In the genomic region with DNA sequence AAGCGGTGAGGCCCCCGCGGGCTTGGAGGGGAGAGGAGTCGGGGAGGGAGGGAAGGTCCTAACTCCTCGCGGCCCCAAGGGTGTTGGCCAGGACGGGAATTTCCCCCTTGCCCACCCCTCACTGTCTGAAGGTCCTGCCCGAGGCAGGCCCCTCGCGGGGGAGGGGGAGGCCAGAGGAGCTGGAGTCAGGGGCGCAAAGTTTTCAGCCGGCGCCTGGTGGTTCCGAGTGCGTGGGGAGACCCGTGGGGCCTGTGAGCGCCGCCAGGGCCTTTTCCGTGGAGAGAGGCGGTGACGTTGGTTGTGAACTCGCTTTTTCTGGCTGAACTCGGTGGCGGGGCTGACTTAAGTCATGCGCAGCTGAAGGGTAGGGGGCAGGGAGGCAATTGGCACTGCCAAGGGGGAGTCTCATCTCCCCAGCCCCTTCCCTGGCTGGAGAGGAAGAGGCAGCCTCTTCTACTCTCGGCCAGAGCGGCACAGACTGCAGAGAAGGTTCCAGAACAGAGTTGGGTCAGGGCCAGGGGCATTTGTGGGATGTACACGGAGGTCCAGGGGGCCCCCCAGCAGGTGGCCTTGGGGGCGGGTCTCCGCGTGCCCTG, we compare ENCODE assay signal across 13 cellular contexts. TPM values are rescaled to one million over a fixed set of nuclear protein-coding genes. Genes with fewer than 3 reads are reported as not detected.
DNase-seq lines count a peak whose midpoint lies in the region; ATAC-seq and TF ChIP-seq lines count a peak whose summit lies in the region.
"Had no signal": no experiment of that assay in that cellular context is flagged by ENCODE, and none has a peak within 500 bp of the region (broad histone marks: within the 10 kb centered on the region; RNA-seq: fewer than 3 reads in every experiment).

No MANE protein-coding gene starts in this region.

- H3K4me3 Mint-ChIP-seq in Caco-2 (ENCODE audit: unreplicated experiment): no peak overlapping the region
- H3K4me3 Mint-ChIP-seq in T-helper 2 cell treated with Interferon-gamma antibody and Interleukin-4, amounts not matched to agents 5 μg/mL and 100 μg/mL, for 36 hours: no peak overlapping the region

- DNase-seq in Caco-2: no peak
- DNase-seq in adrenal gland: peak in 5 of 7 donors; percentile 53 to 81 (median 64)
- peak; percentile 33 for DNase-seq in iPS-NIHi7 (ENCODE audit: extremely low spot score)
- peak; percentile 49 for DNase-seq in retina
- DNase-seq in T-helper 2 cell treated with Interferon-gamma antibody and Interleukin-4, amounts not matched to agents 5 μg/mL and 100 μg/mL, for 36 hours (ENCODE audit: low spot score): no peak
- DNase-seq in NCI-H2081 treated with DMSO at 0.1 percent for 48 hours (lab: John Stamatoyannopoulos, UW): no peak
- DNase-seq in SIG-M5 (lab: John Stamatoyannopoulos, UW): no peak
- DNase-seq: DMS79 treated with DMSO at 0.1 percent for 48 hours, NCI-H1092, RPMI8226 had no signal

- no peaks in the 10 kb centered on the region for H3K27me3 ChIP-seq in Caco-2 (replicated peaks; ENCODE audit: control insufficient read depth, insufficient read depth, low read length)
- no peaks in the 10 kb centered on the region for H3K27me3 ChIP-seq in adrenal gland

- H3K27ac ChIP-seq in adrenal gland: peak overlapping the region in 4 of 5 donors; percentile 25 to 89 (median 72)

- H3K27me3 Mint-ChIP-seq in Caco-2 (ENCODE audit: insufficient read depth, unreplicated experiment): no peaks in the 10 kb centered on the region
- H3K27me3 Mint-ChIP-seq in T-helper 2 cell treated with Interferon-gamma antibody and Interleukin-4, amounts not matched to agents 5 μg/mL and 100 μg/mL, for 36 hours (ENCODE audit: low read depth): peaks cover 16% of the 10 kb centered on the region

- peaks cover 8% of the 10 kb centered on the region for H3K36me3 Mint-ChIP-seq in Caco-2 (ENCODE audit: insufficient read depth, unreplicated experiment)
- H3K36me3 Mint-ChIP-seq in T-helper 2 cell treated with Interferon-gamma antibody and Interleukin-4, amounts not matched to agents 5 μg/mL and 100 μg/mL, for 36 hours (ENCODE audit: low read depth): no peaks in the 10 kb centered on the region

- no TSS peak for BruUV-seq in Caco-2 (replicated peaks; lab: Mats Ljungman, UMichigan)

- H3K27ac Mint-ChIP-seq in Caco-2 (ENCODE audit: unreplicated experiment): no peak overlapping the region
- no peak overlapping the region for H3K27ac Mint-ChIP-seq in T-helper 2 cell treated with Interferon-gamma antibody and Interleukin-4, amounts not matched to agents 5 μg/mL and 100 μg/mL, for 36 hours

- no peak for TF ChIP-seq POLR2A in adrenal gland (IDR thresholded peaks at IDR 0.05)

- no peaks in the 10 kb centered on the region for H3K9me3 ChIP-seq in Caco-2
- H3K9me3 ChIP-seq in adrenal gland (replicated peaks in 1 of 3): no peaks in the 10 kb centered on the region

- intact Hi-C loops in Caco-2 (cut with micrococcal nuclease; ENCODE audit: unreplicated experiment): no loop called here
- intact Hi-C loops in adrenal gland (cut with DNase I): no loop called here

- peak overlapping the region; percentile 13; the same call in 1 of the 2 replicates for H3K4me3 ChIP-seq in Caco-2 (ENCODE audit: low read depth, low read length)
- H3K4me3 ChIP-seq in adrenal gland: peak overlapping the region in 2 of 4 donors; percentile 19 to 68

- 20 to 33% (median 25%) methylated on average over 10 to 31 of the region's 31 CpGs for WGBS in adrenal gland, 4 donors

- CTCF ChIA-PET in Caco-2 (lab: Charles Lee): interaction anchor here (0.8 kb wide), 1 partner anchor 54 kb away, joined by 3 read pairs; no protein-coding TSS in a partner anchor

- no peaks in the 10 kb centered on the region for H3K4me1 Mint-ChIP-seq in Caco-2 (ENCODE audit: low read depth, unreplicated experiment)
- H3K4me1 Mint-ChIP-seq in T-helper 2 cell treated with Interferon-gamma antibody and Interleukin-4, amounts not matched to agents 5 μg/mL and 100 μg/mL, for 36 hours (ENCODE audit: low read depth): no peaks in the 10 kb centered on the region

- POLR2A ChIA-PET in Caco-2 (lab: Charles Lee): no interaction called here

- H3K4me1 ChIP-seq in Caco-2 (peaks cover 10% of the 10 kb centered on the region), adrenal gland (replicated peaks in 1 of 2) (peaks cover 22 to 29% of the 10 kb centered on the region in 2 donors)

- TF ChIP-seq CTCF in Caco-2 (IDR thresholded peaks at IDR 0.05; ENCODE audit: insufficient read depth in 1 of 2, low read depth in 1 of 2, low read length in 1 of 2, severe bottlenecking in 1 of 2, unreplicated experiment in 1 of 2) (no peak), adrenal gland (IDR thresholded peaks at IDR 0.05) (no peak)

- H3K36me3 ChIP-seq in Caco-2 (ENCODE audit: control insufficient read depth, insufficient read depth, low read length): no peaks in the 10 kb centered on the region
- no peaks in the 10 kb centered on the region for H3K36me3 ChIP-seq in adrenal gland (replicated peaks in 1 of 2)

- ATAC-seq in HG02610 (IDR thresholded peaks at IDR 0.05; ENCODE audit: unreplicated experiment): no peak

- H3K9me3 Mint-ChIP-seq in Caco-2 (ENCODE audit: unreplicated experiment): no peaks in the 10 kb centered on the region
- H3K9me3 Mint-ChIP-seq in T-helper 2 cell treated with Interferon-gamma antibody and Interleukin-4, amounts not matched to agents 5 μg/mL and 100 μg/mL, for 36 hours: no peaks in the 10 kb centered on the region

RNA-seq across cellular contexts. Expression of a gene that starts 1.5 kb away (rescaled TPM):
- 5.1 and 6.5 TPM in 2 replicates for total RNA-seq in Caco-2 (2022)
- 100 to 1,000 TPM in 1 of 8 donors, 10 to 100 TPM in 7; 25.1 to 121 (median 41.7) TPM for total RNA-seq in adrenal gland
- 10 to 100 TPM; 20.1 to 36.2 (median 21.7) TPM for polyA plus RNA-seq in adrenal gland

RNA-seq across cellular contexts. Expression of a gene that starts 58.3 kb away (rescaled TPM):
- total RNA-seq in Caco-2 (2022) (not detected in 2 replicates), adrenal gland (under 1 TPM in 2 of 8 donors, not detected in 6; 0.14 to 0.19 TPM)
- under 1 TPM in 2 of 3 donors, not detected in 1; 0.30 to 0.64 TPM for polyA plus RNA-seq in adrenal gland
- total RNA-seq: glomerular endothelial cell, H4 had no signal

Comparison
In these comparisons a context has a peak if more than half of its experiments do, and no peak if none do; other contexts are left out.
1. DNase-seq: peak in adrenal gland (5 of 7), iPS-NIHi7 (single experiment) and retina (single experiment); none in Caco-2 (0 of 2), T-helper 2 cell treated with Interferon-gamma antibody and Interleukin-4, amounts not matched to agents 5 μg/mL and 100 μg/mL, for 36 hours (single experiment), NCI-H2081 treated with DMSO at 0.1 percent for 48 hours (single experiment) and SIG-M5 (single experiment).